Comparison of ENCODE assay signal across 1 cellular context in genomic region chr7:30403477-30403876, GRCh38.
TF ChIP-seq lines count a peak whose summit lies in the region.

No MANE protein-coding gene starts in this region.

TF ChIP-seq in K562, 482 proteins besides CTCF, POLR2A, EP300 and RAD21 (continued from another document):
- peak; percentile 51; the same call in 1 of the 2 replicates for TF ChIP-seq ZNF263 (CRISPR knock-in tag; IDR thresholded peaks at IDR 0.05; ENCODE audit: borderline replicate concordance)
- TF ChIP-seq MTF1 (CRISPR knock-in tag; IDR thresholded peaks at IDR 0.05; ENCODE audit: borderline replicate concordance), result no peak
- TF ChIP-seq NFE2 (IDR thresholded peaks at IDR 0.05; ENCODE audit: low read depth), result peak; percentile 92
- TF ChIP-seq TCF7 (IDR thresholded peaks at IDR 0.05; ENCODE audit: borderline replicate concordance), result no peak
- peak; percentile 67; the same call in 1 of the 2 replicates for TF ChIP-seq ZEB2 (IDR thresholded peaks at IDR 0.05)
- TF ChIP-seq EHMT2 (IDR thresholded peaks at IDR 0.05), result peak; percentile 38; the same call in 1 of the 2 replicates
- TF ChIP-seq MEF2D (tag; conservative IDR thresholded peaks at IDR 0.05; ENCODE audit: low read depth), result no peak
- TF ChIP-seq ATF3 (IDR thresholded peaks at IDR 0.05), result peak; percentile 27; the same call in 1 of the 2 replicates
- no peak for TF ChIP-seq ATF3 (CRISPR knock-in tag; conservative IDR thresholded peaks at IDR 0.05)
- no peak for TF ChIP-seq ZNF740 (CRISPR knock-in tag; IDR thresholded peaks at IDR 0.05)
- TF ChIP-seq ZNF740 (tag; IDR thresholded peaks at IDR 0.05), result no peak
